ENCODE assay signal across 21 cellular contexts in the genomic region with DNA sequence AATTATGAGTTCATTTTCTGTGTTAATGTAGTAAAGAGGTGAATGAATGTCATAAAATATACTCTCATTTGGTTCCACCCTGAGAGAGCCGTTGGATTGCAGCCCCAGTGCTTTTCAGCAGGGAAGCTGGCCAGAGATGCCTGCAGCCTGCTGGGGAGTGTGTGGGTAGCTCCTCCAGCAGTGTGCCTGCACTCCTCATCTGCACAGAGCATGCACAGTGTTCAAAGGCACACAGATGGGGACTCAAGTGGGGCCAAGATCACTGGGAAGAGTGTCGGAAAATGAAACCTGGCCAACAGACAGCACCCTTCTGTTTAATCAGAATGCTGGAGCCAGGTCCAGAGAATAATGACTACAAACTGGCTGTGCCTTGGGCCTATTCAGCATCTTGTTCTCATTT.
DNase-seq lines count a peak whose midpoint lies in the region; ATAC-seq and TF ChIP-seq lines count a peak whose summit lies in the region.
"Had no signal": no experiment of that assay in that cellular context is flagged by ENCODE, and none has a peak within 500 bp of the region (broad histone marks: within the 10 kb centered on the region; RNA-seq: fewer than 3 reads in every experiment).

No MANE protein-coding gene starts in this region.

- no peak overlapping the region for H3K4me3 ChIP-seq in thyroid gland (replicated peaks in 1 of 3)
- H3K4me3 ChIP-seq: adrenal gland, HAP-1, tibial artery had no signal

- ATAC-seq in GM21526 (IDR thresholded peaks at IDR 0.05; ENCODE audit: low FRiP score, unreplicated experiment), result no peak
- ATAC-seq: left lobe of liver; stimulated activated memory B cell treated with anti-CD40 and anti-IgM and Interleukin-4, amounts not matched to agents 10 μg/mL and 1 μg/mL and 100 μg/mL, for 72 hours had no signal

- no peak overlapping the region for H3K27ac ChIP-seq in thyroid gland
- H3K27ac ChIP-seq: adrenal gland, tibial artery had no signal

- no peaks in the 10 kb centered on the region for H3K36me3 ChIP-seq in thyroid gland
- H3K36me3 ChIP-seq: adrenal gland, HAP-1, tibial artery had no signal

- no peaks in the 10 kb centered on the region for H3K27me3 ChIP-seq in thyroid gland
- H3K27me3 ChIP-seq: adrenal gland, tibial artery had no signal

- intact Hi-C loops in thyroid gland (cut with DNase I), result no loop called here

- TF ChIP-seq CTCF in thyroid gland (IDR thresholded peaks at IDR 0.05), result no peak

- DNase-seq in NCI-H82 (lab: John Stamatoyannopoulos, UW) (peak; percentile 20), NCI-H82 treated with DMSO at 0.1 percent for 48 hours (lab: John Stamatoyannopoulos, UW; ENCODE audit: unreplicated experiment) (no peak), NCI-H69 (lab: John Stamatoyannopoulos, UW) (peak; percentile 72), globus pallidus (ENCODE audit: low spot score) (peak; percentile 10), thyroid gland (peak; percentile 78 to 87), AML-193 (lab: John Stamatoyannopoulos, UW) (no peak), NCI-H187 treated with DMSO at 0.1 percent for 48 hours (lab: John Stamatoyannopoulos, UW) (no peak)
- DNase-seq: 8988T; activated CD8-positive, alpha-beta memory T cell treated with anti-CD3 and anti-CD28 coated beads, Interleukin-2, amount 50 U/mL, for 48 hours; activated gamma-delta T cell; adrenal gland; Calu3; GDM1; NCI-H1417 treated with DMSO at 0.1 percent for 48 hours; NCI-H345; retina; tibial artery had no signal

- peaks cover 8 to 10% of the 10 kb centered on the region in 2 donors for H3K4me1 ChIP-seq in thyroid gland
- H3K4me1 ChIP-seq: adrenal gland, HAP-1, tibial artery had no signal

- no peak for TF ChIP-seq POLR2A in thyroid gland (IDR thresholded peaks at IDR 0.05)

- H3K9me3 ChIP-seq in thyroid gland, result no peaks in the 10 kb centered on the region
- H3K9me3 ChIP-seq: adrenal gland, HAP-1, tibial artery had no signal

- 30 to 31% methylated on average over 2 of the region's 2 CpGs for WGBS in thyroid gland, 2 donors

Comparison
In these comparisons a context has a peak if more than half of its experiments do, and no peak if none do; other contexts are left out.
1. DNase-seq: peak in NCI-H82 (single experiment), NCI-H69 (single experiment), globus pallidus (single experiment) and thyroid gland (2 of 2); none in NCI-H82 treated with DMSO at 0.1 percent for 48 hours (single experiment), AML-193 (0 of 2) and NCI-H187 treated with DMSO at 0.1 percent for 48 hours (single experiment).